In genomic region chr9:133379153-133380086, GRCh38 we compare ENCODE assay signal across 1 cellular context.
A peak's percentile ranks its signal among the peaks of the same experiment; 100 is the strongest.
TF ChIP-seq lines count a peak whose summit lies in the region.

No MANE protein-coding gene starts in this region.

TF ChIP-seq in HepG2, 621 proteins besides CTCF, POLR2A, EP300 and RAD21 (continued from another document):
- TF ChIP-seq ZNF687 (CRISPR knock-in tag; IDR thresholded peaks at IDR 0.05) = peak; percentile 63
- TF ChIP-seq ZBTB33 (CRISPR knock-in tag; IDR thresholded peaks at IDR 0.05) = 0 out of 2 replicates have a peak, but pooled peaks have one; percentile 45
- TF ChIP-seq PHF21A (CRISPR knock-in tag; IDR thresholded peaks at IDR 0.05) = no peak
- TF ChIP-seq ZFY (CRISPR knock-in tag; IDR thresholded peaks at IDR 0.05) = peak; percentile 26; the same call in 1 of the 2 replicates
- no peak for TF ChIP-seq PHF20 (CRISPR knock-in tag; IDR thresholded peaks at IDR 0.05)
- no peak for TF ChIP-seq ETV5 (CRISPR knock-in tag; IDR thresholded peaks at IDR 0.05; ENCODE audit: borderline replicate concordance)
- no peak for TF ChIP-seq GTF2F1 (IDR thresholded peaks at IDR 0.05; ENCODE audit: low read length)
- TF ChIP-seq HBP1 (CRISPR knock-in tag; IDR thresholded peaks at IDR 0.05; ENCODE audit: low read depth) = no peak
- no peak for TF ChIP-seq KAT8 (CRISPR knock-in tag; IDR thresholded peaks at IDR 0.05)
- no peak for TF ChIP-seq KLF6 (CRISPR knock-in tag; IDR thresholded peaks at IDR 0.05)
- TF ChIP-seq ZFX (CRISPR knock-in tag; IDR thresholded peaks at IDR 0.05; ENCODE audit: low read depth) = peak; percentile 73; the same call in 1 of the 2 replicates
